8 cellular contexts compared by ENCODE assay signal in the genomic region with DNA sequence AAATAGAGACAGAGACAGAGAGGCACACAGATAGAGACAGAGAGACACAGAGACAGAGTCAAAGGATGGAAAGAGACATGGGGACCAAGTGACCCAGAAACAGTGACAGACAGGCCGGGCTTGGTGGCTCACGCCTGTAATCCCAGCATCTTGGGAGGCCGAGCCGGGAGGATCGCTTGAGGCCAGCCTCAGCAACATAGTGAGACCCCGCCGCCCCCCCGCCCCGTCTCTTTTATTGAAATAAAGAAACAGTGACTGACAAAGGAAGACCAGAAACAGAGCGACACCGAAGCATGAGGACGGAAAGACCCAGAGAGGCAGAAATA. TPM values are rescaled to one million over a fixed set of nuclear protein-coding genes. Genes with fewer than 3 reads are reported as not detected.
DNase-seq lines count a peak whose midpoint lies in the region; ATAC-seq and TF ChIP-seq lines count a peak whose summit lies in the region.

No MANE protein-coding gene starts in this region.

- peaks cover 37% of the 10 kb centered on the region for H3K4me1 ChIP-seq in CD4-positive, alpha-beta memory T cell (ENCODE audit: insufficient read depth, low read length)
- H3K4me1 ChIP-seq in RWPE2 (ENCODE audit: insufficient read depth, poor library complexity, severe bottlenecking) (no peaks in the 10 kb centered on the region), esophagus muscularis mucosa (peaks cover 33 to 51% (median 45%) of the 10 kb centered on the region in 4 donors)

- H3K4me1 Mint-ChIP-seq in CD4-positive, alpha-beta memory T cell: peaks cover 13 to 36% (median 28%) of the 10 kb centered on the region in 4 donors
- peaks cover 29% of the 10 kb centered on the region for H3K4me1 Mint-ChIP-seq in osteocyte (ENCODE audit: unreplicated experiment)

- H3K27ac ChIP-seq in CD4-positive, alpha-beta memory T cell (ENCODE audit: low read depth, low read length): no peak overlapping the region
- H3K27ac ChIP-seq in RWPE2 (ENCODE audit: poor library complexity, severe bottlenecking) (peak overlapping the region; percentile 7), esophagus muscularis mucosa (replicated peaks in 1 of 4) (peak overlapping the region; percentile 82 to 98 (median 98))

- H3K36me3 Mint-ChIP-seq in CD4-positive, alpha-beta memory T cell: peaks cover 0 to 2% of the 10 kb centered on the region in 2 donors
- no peaks in the 10 kb centered on the region for H3K36me3 Mint-ChIP-seq in osteocyte (ENCODE audit: unreplicated experiment)

- H3K9me3 Mint-ChIP-seq in CD4-positive, alpha-beta memory T cell: peaks cover 0 to 4% (median 0%) of the 10 kb centered on the region in 8 donors
- no peaks in the 10 kb centered on the region for H3K9me3 Mint-ChIP-seq in osteocyte (ENCODE audit: unreplicated experiment)

- intact Hi-C loops in CD4-positive, alpha-beta memory T cell (cut with micrococcal nuclease): loop anchor here (1.0 kb wide), 3 partner anchors 75 to 156 kb away; no protein-coding TSS in a partner anchor
- intact Hi-C loops in esophagus muscularis mucosa (cut with DNase I): no loop called here

- no peak for TF ChIP-seq POLR2A in esophagus muscularis mucosa (IDR thresholded peaks at IDR 0.05; ENCODE audit: low read depth)

- ATAC-seq in RWPE2 (ENCODE audit: low read depth): no peak

- WGBS in esophagus muscularis mucosa: 9% methylated on average over 12 of the region's 12 CpGs

- CTCF ChIA-PET in CD4-positive, alpha-beta memory T cell (lab: Charles Lee; ENCODE audit: partially characterized antibody): interaction anchor here (1.0 to 3.1 kb wide), 2 partner anchors 61 to 122 kb away, joined by 5 to 16 read pairs; no protein-coding TSS in a partner anchor

- POLR2A ChIA-PET in CD4-positive, alpha-beta memory T cell (lab: Charles Lee; ENCODE audit: partially characterized antibody): no interaction called here

- TF ChIP-seq CTCF in RWPE2 (IDR thresholded peaks at IDR 0.05; ENCODE audit: poor library complexity, severe bottlenecking) (peak; percentile 35), esophagus muscularis mucosa (IDR thresholded peaks at IDR 0.05) (no peak), osteocyte (IDR thresholded peaks at IDR 0.05) (no peak)

- H3K36me3 ChIP-seq in CD4-positive, alpha-beta memory T cell (ENCODE audit: insufficient read depth, low read length): no peaks in the 10 kb centered on the region
- no peaks in the 10 kb centered on the region for H3K36me3 ChIP-seq in RWPE2 (ENCODE audit: low read depth)
- H3K36me3 ChIP-seq in esophagus muscularis mucosa: no peaks in the 10 kb centered on the region

- H3K27me3 ChIP-seq in CD4-positive, alpha-beta memory T cell (ENCODE audit: insufficient read depth, low read length): peaks cover 9% of the 10 kb centered on the region
- H3K27me3 ChIP-seq in RWPE2 (ENCODE audit: insufficient read depth, poor library complexity, severe bottlenecking) (no peaks in the 10 kb centered on the region), esophagus muscularis mucosa (no peaks in the 10 kb centered on the region)

- H3K27me3 Mint-ChIP-seq in CD4-positive, alpha-beta memory T cell: peaks cover 5 to 7% of the 10 kb centered on the region in 2 donors
- H3K27me3 Mint-ChIP-seq in osteocyte (ENCODE audit: unreplicated experiment): no peaks in the 10 kb centered on the region

- H3K27ac Mint-ChIP-seq in CD4-positive, alpha-beta memory T cell: peak overlapping the region; percentile 62 to 95 (median 87)
- peak overlapping the region; percentile 85 for H3K27ac Mint-ChIP-seq in osteocyte (ENCODE audit: unreplicated experiment)

- TF ChIP-seq EP300 in esophagus muscularis mucosa (IDR thresholded peaks at IDR 0.05): no peak

- no peak for DNase-seq in CD4-positive, alpha-beta memory T cell
- DNase-seq in RWPE2 (ENCODE audit: low spot score): no peak
- DNase-seq in esophagus muscularis mucosa (ENCODE audit: extremely low spot score): no peak
- no peak for DNase-seq in osteocyte (ENCODE audit: extremely low spot score, unreplicated experiment)
- no peak for DNase-seq in activated gamma-delta T cell (lab: John Stamatoyannopoulos, UW)
- DNase-seq in DMS153 treated with DMSO at 0.1 percent for 48 hours (lab: John Stamatoyannopoulos, UW; ENCODE audit: unreplicated experiment): no peak
- no peak for DNase-seq in AG20443 (ENCODE audit: low spot score)
- no peak for DNase-seq in SKM-1 (lab: John Stamatoyannopoulos, UW; ENCODE audit: unreplicated experiment)

- peak overlapping the region; percentile 85 to 96 (median 90) for H3K4me3 Mint-ChIP-seq in CD4-positive, alpha-beta memory T cell
- H3K4me3 Mint-ChIP-seq in osteocyte (ENCODE audit: unreplicated experiment): peak overlapping the region; percentile 90

- H3K9me3 ChIP-seq in CD4-positive, alpha-beta memory T cell (ENCODE audit: control insufficient read depth in 1 of 2, low read length in 2 of 2): no peaks in the 10 kb centered on the region
- H3K9me3 ChIP-seq in RWPE2 (ENCODE audit: severe bottlenecking): no peaks in the 10 kb centered on the region
- H3K9me3 ChIP-seq in esophagus muscularis mucosa: no peaks in the 10 kb centered on the region

- H3K4me3 ChIP-seq in CD4-positive, alpha-beta memory T cell (ENCODE audit: low read length in 2 of 2): peak overlapping the region; percentile 34 to 38
- H3K4me3 ChIP-seq in RWPE2 (ENCODE audit: severe bottlenecking) (peak overlapping the region; percentile 100), esophagus muscularis mucosa (peak overlapping the region; percentile 82 to 100 (median 99))

RNA-seq across cellular contexts. Expression of gene NECTIN2, which starts 0.8 kb away (rescaled TPM):
- total RNA-seq in CD4-positive, alpha-beta memory T cell: 1 to 10 TPM in 1 of 2 experiments, under 1 TPM in 1; 0.84 to 1.7 TPM
- polyA plus RNA-seq in CD4-positive, alpha-beta memory T cell: under 1 TPM in 1 of 2 donors, not detected in 1; 0.11 TPM
- total RNA-seq in esophagus muscularis mucosa (10 to 100 TPM; 34.5 to 72.4 (median 60.1) TPM), osteocyte (117 TPM in 2 replicates)

RNA-seq across cellular contexts. Expression of gene BCAM, which starts 36.3 kb away (rescaled TPM):
- total RNA-seq in CD4-positive, alpha-beta memory T cell: not detected
- not detected for polyA plus RNA-seq in CD4-positive, alpha-beta memory T cell
- total RNA-seq in esophagus muscularis mucosa: 10 to 100 TPM; 32.4 to 76.5 (median 56.6) TPM
- 8.8 and 9.9 TPM in 2 replicates for total RNA-seq in osteocyte

RNA-seq across cellular contexts. Expression of gene TOMM40, which starts 45.8 kb away (rescaled TPM):
- 10 to 100 TPM; 32.8 to 34.6 TPM for total RNA-seq in CD4-positive, alpha-beta memory T cell
- 10 to 100 TPM; 30.9 to 43.6 TPM for polyA plus RNA-seq in CD4-positive, alpha-beta memory T cell
- total RNA-seq in esophagus muscularis mucosa (10 to 100 TPM; 29.1 to 49.9 (median 41.0) TPM), osteocyte (47.4 and 48.7 TPM in 2 replicates)

Comparison
In these comparisons a context has a peak if more than half of its experiments do, and no peak if none do; other contexts are left out.
1. H3K4me3 ChIP-seq: peak in every context shown above with its lines; median percentile 100 in RWPE2; 99 in esophagus muscularis mucosa; 36 in CD4-positive, alpha-beta memory T cell.
2. RNA of gene NECTIN2, which starts 0.8 kb away (total RNA-seq): 117 TPM in osteocyte and 34.5 to 72.4 TPM in esophagus muscularis mucosa; 0.84 to 1.7 TPM in CD4-positive, alpha-beta memory T cell; every median in the first group is over 10 times any median in the second.